ENCODE assay signal across 23 cellular contexts in genomic region chr1:30613188-30613587, GRCh38.
DNase-seq lines count a peak whose midpoint lies in the region; ATAC-seq, FAIRE-seq and TF ChIP-seq lines count a peak whose summit lies in the region.
"Had no signal": no experiment of that assay in that cellular context is flagged by ENCODE, and none has a peak within 500 bp of the region (broad histone marks: within the 10 kb centered on the region; RNA-seq: fewer than 3 reads in every experiment).

No MANE protein-coding gene starts in this region.

- H3K9me2 ChIP-seq in GM23248 (ENCODE audit: insufficient read depth): no peaks in the 10 kb centered on the region

- no peak overlapping the region for H3K4me3 ChIP-seq in GM23248
- no peak overlapping the region for H3K4me3 ChIP-seq in bronchial epithelial cell (ENCODE audit: low read depth, low read length)
- H3K4me3 ChIP-seq: A549, SJCRH30 had no signal

- TF ChIP-seq CTCF in bronchial epithelial cell (IDR thresholded peaks at IDR 0.05; ENCODE audit: insufficient read depth, low read length, severe bottlenecking) (no peak), foreskin keratinocyte (conservative IDR thresholded peaks at IDR 0.05) (no peak)

- H3K27me3 ChIP-seq in GM23248 (replicated peaks; ENCODE audit: insufficient read depth) (no peaks in the 10 kb centered on the region), bronchial epithelial cell (ENCODE audit: control insufficient read depth, insufficient read depth, low read length) (no peaks in the 10 kb centered on the region), foreskin keratinocyte (no peaks in the 10 kb centered on the region)

- H3K9ac ChIP-seq in GM23248: no peak overlapping the region
- H3K9ac ChIP-seq: KMS-11 had no signal

- peaks cover 12% of the 10 kb centered on the region; the same call in 1 of the 2 replicates for H3K4me1 ChIP-seq in GM23248 (ENCODE audit: insufficient read depth)
- H3K4me1 ChIP-seq in foreskin keratinocyte: peaks cover 39% of the 10 kb centered on the region
- H3K4me1 ChIP-seq: A549, Caco-2, SJCRH30 had no signal

- peak; percentile 85 for ATAC-seq in foreskin keratinocyte
- ATAC-seq: A549; CD8-positive, alpha-beta T cell; HCT116; Right ventricle myocardium inferior had no signal

- H3K36me3 ChIP-seq in GM23248 (ENCODE audit: low read depth) (no peaks in the 10 kb centered on the region), bronchial epithelial cell (ENCODE audit: control insufficient read depth, insufficient read depth, low read length) (no peaks in the 10 kb centered on the region)
- H3K36me3 ChIP-seq: SJCRH30 had no signal

- H3K9me3 ChIP-seq in GM23248 (ENCODE audit: low read depth): no peaks in the 10 kb centered on the region
- H3K9me3 ChIP-seq: A549, Caco-2 had no signal

- WGBS in GM23248 (ENCODE audit: low coverage in 1 of 2, low lambda C conversion rate in 2 of 2, missing lambda C conversion rate in 2 of 2), 2 experiments: 38 to 47% methylated on average over 1 of the region's 1 CpG

- in situ Hi-C loops in GM23248 (cut with MboI): no loop called here

- no peak overlapping the region for H2AFZ ChIP-seq in GM23248

- no peaks in the 10 kb centered on the region for H3F3A ChIP-seq in GM23248 (ENCODE audit: insufficient read depth)

- FAIRE-seq in bronchial epithelial cell (lab: Jason Lieb, UNC): no peak
- FAIRE-seq: A549, G401.6, GM12891, RCC 7860 had no signal

- no peaks in the 10 kb centered on the region for H4K20me1 ChIP-seq in GM23248 (ENCODE audit: insufficient read depth)

- no peaks in the 10 kb centered on the region for H3K79me2 ChIP-seq in GM23248 (ENCODE audit: insufficient read depth)

- peak; percentile 58 for DNase-seq in GM23248
- DNase-seq in bronchial epithelial cell (ENCODE audit: low read depth): peak; percentile 79
- DNase-seq in foreskin keratinocyte: peak; percentile 91 to 95
- peak; percentile 13 for DNase-seq in ureter (ENCODE audit: low spot score)
- DNase-seq in NCI-H187 treated with DMSO at 0.1 percent for 48 hours (lab: John Stamatoyannopoulos, UW): no peak
- no peak for DNase-seq in GF-D8 (lab: John Stamatoyannopoulos, UW)
- no peak for DNase-seq in NCI-H82 treated with DMSO at 0.1 percent for 48 hours (lab: John Stamatoyannopoulos, UW; ENCODE audit: unreplicated experiment)
- DNase-seq: Caco-2; CD8-positive, alpha-beta T cell; IMR-90; NCI-H1436; NCI-H187; NCI-H2107; NCI-H748 treated with DMSO at 0.1 percent for 48 hours; SJCRH30 had no signal

- H3K27ac ChIP-seq in GM23248 (no peak overlapping the region), foreskin keratinocyte (peak overlapping the region; percentile 13)
- H3K27ac ChIP-seq: A549, C4-2B, KMS-11, SJCRH30 had no signal

- no peak overlapping the region for H3K4me2 ChIP-seq in GM23248 (ENCODE audit: unreplicated experiment)
- H3K4me2 ChIP-seq: A549, KMS-11 had no signal

Comparison
In these comparisons a context has a peak if more than half of its experiments do, and no peak if none do; other contexts are left out.
1. DNase-seq: peak in GM23248 (single experiment), bronchial epithelial cell (single experiment), foreskin keratinocyte (2 of 2) and ureter (single experiment); none in NCI-H187 treated with DMSO at 0.1 percent for 48 hours (single experiment), GF-D8 (single experiment) and NCI-H82 treated with DMSO at 0.1 percent for 48 hours (single experiment).